In genomic region chr1:56304975-56305374, GRCh38 we compare ENCODE assay signal across 21 cellular contexts.
DNase-seq lines count a peak whose midpoint lies in the region; ATAC-seq, FAIRE-seq and TF ChIP-seq lines count a peak whose summit lies in the region.
"Had no signal": no experiment of that assay in that cellular context is flagged by ENCODE, and none has a peak within 500 bp of the region (broad histone marks: within the 10 kb centered on the region; RNA-seq: fewer than 3 reads in every experiment).

No MANE protein-coding gene starts in this region.

- H3K36me3 ChIP-seq in liver (ENCODE audit: control insufficient read depth in 4 of 4, insufficient read depth in 3 of 4, low read depth in 1 of 4, low read length in 3 of 4) = no peaks in the 10 kb centered on the region
- H3K36me3 ChIP-seq in HepG2 (replicated peaks in 1 of 2; ENCODE audit: control insufficient read depth in 1 of 2, insufficient read depth in 2 of 2, low read length in 2 of 2) = no peaks in the 10 kb centered on the region
- H3K36me3 ChIP-seq in cardiac muscle cell = no peaks in the 10 kb centered on the region
- H3K36me3 ChIP-seq in uterus = no peaks in the 10 kb centered on the region
- H3K36me3 ChIP-seq: BE2C, SJCRH30 had no signal

- H3K36me3 Mint-ChIP-seq in activated naive CD8-positive, alpha-beta T cell treated with anti-CD3 and anti-CD28 coated beads, Interleukin-2, amount 50 U/mL, for 24 hours (ENCODE audit: low read depth) = no peaks in the 10 kb centered on the region
- H3K36me3 Mint-ChIP-seq: CD4-positive, CD25-positive, alpha-beta regulatory T cell had no signal

- H3K27me3 ChIP-seq in liver (ENCODE audit: control insufficient read depth in 4 of 4, insufficient read depth in 4 of 4, low read length in 3 of 4) (no peaks in the 10 kb centered on the region), HepG2 (ENCODE audit: control insufficient read depth in 1 of 2, insufficient read depth in 2 of 2, low read length in 2 of 2) (no peaks in the 10 kb centered on the region), cardiac muscle cell (no peaks in the 10 kb centered on the region), uterus (no peaks in the 10 kb centered on the region)
- H3K27me3 ChIP-seq: BE2C, SJCRH30 had no signal

- no peak for ATAC-seq in HepG2
- no peak for ATAC-seq in activated naive CD8-positive, alpha-beta T cell treated with anti-CD3 and anti-CD28 coated beads, Interleukin-2, amount 50 U/mL, for 24 hours
- ATAC-seq: PC-3 had no signal

- H3K4me1 ChIP-seq in liver (ENCODE audit: control insufficient read depth in 4 of 4, insufficient read depth in 4 of 4, low read length in 3 of 4) = no peaks in the 10 kb centered on the region
- peaks cover 9% of the 10 kb centered on the region for H3K4me1 ChIP-seq in HepG2 (ENCODE audit: insufficient read depth, low read length)
- peaks cover 27% of the 10 kb centered on the region for H3K4me1 ChIP-seq in cardiac muscle cell (ENCODE audit: low read depth)
- peaks cover 0 to 8% of the 10 kb centered on the region in 2 donors for H3K4me1 ChIP-seq in uterus
- H3K4me1 ChIP-seq: BE2C, SJCRH30 had no signal

- peaks cover 4% of the 10 kb centered on the region for H3K9me3 Mint-ChIP-seq in activated naive CD8-positive, alpha-beta T cell treated with anti-CD3 and anti-CD28 coated beads, Interleukin-2, amount 50 U/mL, for 24 hours

- H3K79me2 ChIP-seq in HepG2 (ENCODE audit: insufficient read depth, low read length) = no peaks in the 10 kb centered on the region

- H3K27ac ChIP-seq in liver (ENCODE audit: low read depth in 1 of 2, low read length in 2 of 2) = no peak overlapping the region
- H3K27ac ChIP-seq in HepG2 (ENCODE audit: extremely low read length, insufficient read depth, low read length) = no peak overlapping the region
- peak overlapping the region; percentile 64 for H3K27ac ChIP-seq in cardiac muscle cell
- peak overlapping the region; percentile 77 to 79 for H3K27ac ChIP-seq in uterus
- H3K27ac ChIP-seq: RWPE1, SJCRH30 had no signal

- no peak for FAIRE-seq in HepG2 (lab: Jason Lieb, UNC)
- FAIRE-seq: GM12891, H54 had no signal

- 84% methylated on average over 4 of the region's 4 CpGs for WGBS in liver
- 66% methylated on average over 4 of the region's 4 CpGs for WGBS in HepG2 (ENCODE audit: low lambda C conversion rate)

- TF ChIP-seq RAD21 in liver (IDR thresholded peaks at IDR 0.05) (no peak), HepG2 (CRISPR knock-in tag; IDR thresholded peaks at IDR 0.05) (no peak)

- peaks cover 0 to 2% (median 0%) of the 10 kb centered on the region in 4 donors for H3K9me3 ChIP-seq in liver (ENCODE audit: control insufficient read depth in 4 of 4, low read length in 3 of 4)
- no peaks in the 10 kb centered on the region for H3K9me3 ChIP-seq in HepG2 (ENCODE audit: low read length)
- no peaks in the 10 kb centered on the region for H3K9me3 ChIP-seq in cardiac muscle cell (ENCODE audit: low read depth)
- no peaks in the 10 kb centered on the region for H3K9me3 ChIP-seq in uterus
- H3K9me3 ChIP-seq: BE2C, Caco-2, SJCRH30 had no signal

- no peak overlapping the region for H3K4me3 ChIP-seq in liver (ENCODE audit: low read depth in 1 of 3, low read length in 3 of 3)
- H3K4me3 ChIP-seq in HepG2 (replicated peaks in 1 of 3; ENCODE audit: insufficient read depth in 1 of 3, low read depth in 2 of 3, low read length in 3 of 3) = no peak overlapping the region
- no peak overlapping the region for H3K4me3 ChIP-seq in cardiac muscle cell
- H3K4me3 ChIP-seq in uterus = no peak overlapping the region
- H3K4me3 ChIP-seq: SJCRH30 had no signal

- CTCF ChIA-PET in HepG2 (lab: Yijun Ruan, JAX; ENCODE audit: low intra/inter-chr PET ratio, low total read pairs) = no interaction called here

- TF ChIP-seq CTCF in liver (IDR thresholded peaks at IDR 0.05; ENCODE audit: low read depth, low read length, missing input control) (no peak), HepG2 (CRISPR knock-in tag; IDR thresholded peaks at IDR 0.05) (no peak), cardiac muscle cell (IDR thresholded peaks at IDR 0.05; ENCODE audit: low read depth, low read length) (no peak), uterus (IDR thresholded peaks at IDR 0.05) (no peak)

- H3K4me1 Mint-ChIP-seq in activated naive CD8-positive, alpha-beta T cell treated with anti-CD3 and anti-CD28 coated beads, Interleukin-2, amount 50 U/mL, for 24 hours = no peaks in the 10 kb centered on the region
- H3K4me1 Mint-ChIP-seq: CD4-positive, CD25-positive, alpha-beta regulatory T cell had no signal

- no TSS peak for BruUV-seq in HepG2 (replicated peaks; lab: Mats Ljungman, UMichigan)

- no peak overlapping the region for H3K27ac Mint-ChIP-seq in activated naive CD8-positive, alpha-beta T cell treated with anti-CD3 and anti-CD28 coated beads, Interleukin-2, amount 50 U/mL, for 24 hours
- H3K27ac Mint-ChIP-seq: CD4-positive, CD25-positive, alpha-beta regulatory T cell had no signal

- no peak overlapping the region for H3K4me2 ChIP-seq in HepG2 (ENCODE audit: low read depth, low read length)

- POLR2A ChIA-PET in HepG2 (lab: Yijun Ruan, JAX) = no interaction called here

- H3K4me3 Mint-ChIP-seq in activated naive CD8-positive, alpha-beta T cell treated with anti-CD3 and anti-CD28 coated beads, Interleukin-2, amount 50 U/mL, for 24 hours = no peak overlapping the region
- H3K4me3 Mint-ChIP-seq: CD4-positive, CD25-positive, alpha-beta regulatory T cell had no signal

- H2AFZ ChIP-seq in HepG2 (ENCODE audit: low read length) = no peak overlapping the region

- TF ChIP-seq EP300 in HepG2 (IDR thresholded peaks at IDR 0.05; ENCODE audit: low read depth in 2 of 2, low read length in 2 of 2) = no peak
- TF ChIP-seq EP300 in HepG2 (CRISPR knock-in tag; IDR thresholded peaks at IDR 0.05; ENCODE audit: borderline replicate concordance) = no peak

- intact Hi-C loops in HepG2 (cut with micrococcal nuclease; ENCODE audit: unreplicated experiment) = no loop called here
- intact Hi-C loops in uterus (cut with DNase I; ENCODE audit: low total_unique reads) = no loop called here

- H3K9ac ChIP-seq in liver (ENCODE audit: low read depth in 1 of 2, low read length in 2 of 2) (no peak overlapping the region), HepG2 (ENCODE audit: insufficient read depth, low read depth, low read length) (no peak overlapping the region)

- peaks cover under 1% of the 10 kb centered on the region for H3K27me3 Mint-ChIP-seq in activated naive CD8-positive, alpha-beta T cell treated with anti-CD3 and anti-CD28 coated beads, Interleukin-2, amount 50 U/mL, for 24 hours
- H3K27me3 Mint-ChIP-seq: CD4-positive, CD25-positive, alpha-beta regulatory T cell had no signal

- DNase-seq in HepG2 (ENCODE audit: low spot score) = no peak
- DNase-seq in cardiac muscle cell (ENCODE audit: low read depth in 1 of 2, low spot score in 1 of 2) = peak; percentile 40 to 88
- DNase-seq in hepatic stellate cell (ENCODE audit: low spot score) = peak; percentile 8
- peak; percentile 58 to 78 for DNase-seq in uterus
- DNase-seq in activated naive CD8-positive, alpha-beta T cell treated with anti-CD3 and anti-CD28 coated beads, Interleukin-2, amount 50 U/mL, for 24 hours = no peak
- DNase-seq in NOMO-1 (lab: John Stamatoyannopoulos, UW; ENCODE audit: unreplicated experiment in 2 of 2) = no peak
- no peak for DNase-seq in COR-L47 (lab: John Stamatoyannopoulos, UW)
- DNase-seq: BE2C; Caco-2; CD4-positive, CD25-positive, alpha-beta regulatory T cell; NCI-H1417 treated with DMSO at 0.1 percent for 48 hours; NCI-H187 treated with DMSO at 0.1 percent for 48 hours; NCI-H226; NCI-H524; NCI-H82; PC-3; SJCRH30 had no signal

- in situ Hi-C loops in HepG2 (cut with HindIII; ENCODE audit: extremely low pct_ligation_motif_present, low pct_unique_long_range_greater_than_20kb) = no loop called here

- no peak for TF ChIP-seq POLR2A in HepG2 (IDR thresholded peaks at IDR 0.05; ENCODE audit: insufficient read depth in 1 of 2, low read depth in 2 of 2, low read length in 2 of 2)
- TF ChIP-seq POLR2A in uterus (IDR thresholded peaks at IDR 0.05) = no peak

- H4K20me1 ChIP-seq in HepG2 (ENCODE audit: insufficient read depth, low read length) = no peaks in the 10 kb centered on the region

TF ChIP-seq in liver, 16 proteins besides CTCF, POLR2A, EP300 and RAD21 (continues in another document):
- TF ChIP-seq NR2F2 (IDR thresholded peaks at IDR 0.05) = peak; percentile 63

TF ChIP-seq in HepG2, 621 proteins besides CTCF, POLR2A, EP300 and RAD21:
- no peak for TF ChIP-seq ZBTB2 (CRISPR knock-in tag; IDR thresholded peaks at IDR 0.05; ENCODE audit: low read depth)

Comparison
In these comparisons a context has a peak if more than half of its experiments do, and no peak if none do; other contexts are left out.
1. H3K27ac ChIP-seq: peak in cardiac muscle cell (single experiment) and uterus (2 of 2); none in liver (0 of 2) and HepG2 (single experiment).
2. DNase-seq: peak in cardiac muscle cell (2 of 2), hepatic stellate cell (single experiment) and uterus (2 of 2); none in HepG2 (single experiment), activated naive CD8-positive, alpha-beta T cell treated with anti-CD3 and anti-CD28 coated beads, Interleukin-2, amount 50 U/mL, for 24 hours (single experiment), NOMO-1 (0 of 2) and COR-L47 (single experiment).